1 cellular context compared by ENCODE assay signal in genomic region chr17:17088511-17089205, GRCh38.
TF ChIP-seq lines count a peak whose summit lies in the region.

No MANE protein-coding gene starts in this region.

TF ChIP-seq in GM23338, 12 proteins besides CTCF, POLR2A, EP300 and RAD21 (continued from another document):
- TF ChIP-seq ZNF462 (CRISPR knock-in tag; IDR thresholded peaks at IDR 0.05) (no peak), CREB1 (CRISPR knock-in tag; IDR thresholded peaks at IDR 0.05; ENCODE audit: low read depth) (no peak), ETS1 (IDR thresholded peaks at IDR 0.05) (no peak), EZH2phosphoT487 (IDR thresholded peaks at IDR 0.05; ENCODE audit: unreplicated experiment) (no peak), REST (IDR thresholded peaks at IDR 0.05; ENCODE audit: unreplicated experiment) (no peak), JUNB (IDR thresholded peaks at IDR 0.05; ENCODE audit: unreplicated experiment) (no peak)
